6 cellular contexts compared by ENCODE assay signal in genomic region chr5:38678697-38679096, GRCh38.
DNase-seq lines count a peak whose midpoint lies in the region; TF ChIP-seq lines count a peak whose summit lies in the region.
"Not testable (repeated sequence)": the region's sequence is repeated elsewhere in the genome, so short reads cannot be mapped to it uniquely, and the experiment has no call there.

No MANE protein-coding gene starts in this region.

- H3K27me3 ChIP-seq in dorsolateral prefrontal cortex; layer of hippocampus (ENCODE audit: control insufficient read depth, insufficient read depth, low read length): not testable (repeated sequence)

- H3K27ac ChIP-seq in caudate nucleus (ENCODE audit: low read depth, low read length) (peak overlapping the region; percentile 93), dorsolateral prefrontal cortex (peak overlapping the region in 58 of 59 donors; percentile 68 to 99 (median 94)), layer of hippocampus (ENCODE audit: low read depth, low read length) (peak overlapping the region; percentile 96)

- peak overlapping the region in 2 of 59 donors; percentile 2 to 25 for H3K4me3 ChIP-seq in dorsolateral prefrontal cortex

- TF ChIP-seq CTCF in dorsolateral prefrontal cortex (IDR thresholded peaks at IDR 0.05 in 54 of 56, conservative IDR thresholded peaks at IDR 0.05 in 2 of 56; ENCODE audit: low read depth in 1 of 56, partially characterized antibody in 56 of 56): not testable (repeated sequence)

- intact Hi-C loops in dorsolateral prefrontal cortex (cut with DNase I): loop anchor here (1.0 to 5.0 kb wide), 4 partner anchors 34 to 122 kb away; partner anchors contain the start of gene LIFR (in 2 of the 2)

- peak; percentile 38 for DNase-seq in Ammon's horn (ENCODE audit: low spot score)
- peak in 3 of 61 donors; percentile 5 to 31 (median 8) for DNase-seq in caudate nucleus (lab: John Stamatoyannopoulos, UW)
- not testable (repeated sequence) for DNase-seq in dorsolateral prefrontal cortex
- DNase-seq in pons (ENCODE audit: low spot score): peak; percentile 73
- DNase-seq in superior temporal gyrus (ENCODE audit: extremely low spot score): peak; percentile 66
